ENCODE assay signal across 8 cellular contexts in genomic region chr9:127828262-127829031, GRCh38. TPM values are rescaled to one million over a fixed set of nuclear protein-coding genes. Genes with fewer than 3 reads are reported as not detected.
DNase-seq lines count a peak whose midpoint lies in the region; ATAC-seq, FAIRE-seq and TF ChIP-seq lines count a peak whose summit lies in the region.

No MANE protein-coding gene starts in this region.

- peak; percentile 68 to 79 for ATAC-seq in A549

- H3K36me3 Mint-ChIP-seq in mesothelial cell of epicardium, result no peaks in the 10 kb centered on the region

- TF ChIP-seq EP300 in A549 (IDR thresholded peaks at IDR 0.05), result no peak

- FAIRE-seq in A549 (lab: Jason Lieb, UNC), result no peak

- WGBS in A549 (ENCODE audit: missing lambda C conversion rate), result 27% methylated on average over 25 of the region's 34 CpGs
- WGBS in urinary bladder, result 8% methylated on average over 34 of the region's 34 CpGs

- H3K27me3 Mint-ChIP-seq in mesothelial cell of epicardium (ENCODE audit: low read depth), result peaks cover 9% of the 10 kb centered on the region

- peak overlapping the region; percentile 54 for H3K27ac Mint-ChIP-seq in mesothelial cell of epicardium

- peak overlapping the region; percentile 32 for H3K4me3 ChIP-seq in A549
- peak overlapping the region; percentile 40 for H3K4me3 ChIP-seq in epithelial cell of proximal tubule (ENCODE audit: low read depth, low read length)
- H3K4me3 ChIP-seq in urinary bladder (ENCODE audit: low read depth, low read length), result no peak overlapping the region

- H3K4me1 ChIP-seq in A549 (peaks cover 9% of the 10 kb centered on the region), urinary bladder (ENCODE audit: insufficient read depth) (no peaks in the 10 kb centered on the region)

- H3K4me1 Mint-ChIP-seq in mesothelial cell of epicardium, result peaks cover 26% of the 10 kb centered on the region

- DNase-seq in A549 (ENCODE audit: low read depth in 1 of 2, low spot score in 1 of 2), result peak; percentile 62 to 87
- DNase-seq in NCI-H1092 treated with DMSO at 0.1 percent for 48 hours (lab: John Stamatoyannopoulos, UW), result peak; percentile 56
- no peak for DNase-seq in epithelial cell of proximal tubule (ENCODE audit: low read depth)
- peak in 1 of 2 experiments; percentile 70 for DNase-seq in mesothelial cell of epicardium (ENCODE audit: low spot score in 2 of 2, unreplicated experiment in 2 of 2)
- no peak for DNase-seq in SKM-1 treated with dmso at 0.1 percent for 144 hours (lab: John Stamatoyannopoulos, UW; ENCODE audit: unreplicated experiment)
- DNase-seq in SIG-M5 treated with dmso at 0.1 percent for 504 hours (lab: John Stamatoyannopoulos, UW; ENCODE audit: unreplicated experiment), result no peak
- DNase-seq in SKM-1 (lab: John Stamatoyannopoulos, UW; ENCODE audit: unreplicated experiment), result no peak

- H3K4me2 ChIP-seq in A549, result peak overlapping the region; percentile 68

- peaks cover 3% of the 10 kb centered on the region for H3K36me3 ChIP-seq in urinary bladder (ENCODE audit: insufficient read depth)

- H3K9me3 Mint-ChIP-seq in mesothelial cell of epicardium, result no peaks in the 10 kb centered on the region

- POLR2A ChIA-PET in A549 (lab: Yijun Ruan, JAX), result no interaction called here

- peak overlapping the region; percentile 55 for H3K4me3 Mint-ChIP-seq in mesothelial cell of epicardium

- TF ChIP-seq CTCF in A549 (IDR thresholded peaks at IDR 0.05), result no peak
- no peak for TF ChIP-seq CTCF in epithelial cell of proximal tubule (conservative IDR thresholded peaks at IDR 0.05; ENCODE audit: low read depth, low read length)
- no peak for TF ChIP-seq CTCF in mesothelial cell of epicardium (IDR thresholded peaks at IDR 0.05; ENCODE audit: unreplicated experiment)

- no peak for TF ChIP-seq RAD21 in A549 (conservative IDR thresholded peaks at IDR 0.05 in 1 of 2, IDR thresholded peaks at IDR 0.05 in 1 of 2)

- CTCF ChIA-PET in A549 (lab: Yijun Ruan, JAX), result interaction anchor here (0.8 to 4.5 kb wide), 10 partner anchors 10 to 324 kb away, joined by 3 to 25 read pairs (median 5); partner anchors contain the start of gene TOR2A

- no peaks in the 10 kb centered on the region for H3K9me3 ChIP-seq in A549

- H3K27ac ChIP-seq in A549 (peak overlapping the region; percentile 66 to 77), urinary bladder (ENCODE audit: low read depth) (peak overlapping the region; percentile 80)

- peak; percentile 24; the same call in 1 of the 2 replicates for TF ChIP-seq POLR2A in A549 (IDR thresholded peaks at IDR 0.05; ENCODE audit: low read length)

TF ChIP-seq in A549, 52 proteins besides CTCF, POLR2A, EP300 and RAD21 (continues in another document):
- TF ChIP-seq HMGXB4 (CRISPR knock-in tag; IDR thresholded peaks at IDR 0.05; ENCODE audit: borderline replicate concordance) (no peak), PHF8 (IDR thresholded peaks at IDR 0.05; ENCODE audit: borderline replicate concordance, low read depth) (no peak), HOXB13 (CRISPR knock-in tag; IDR thresholded peaks at IDR 0.05; ENCODE audit: low read depth) (no peak), ESRRA (IDR thresholded peaks at IDR 0.05; ENCODE audit: borderline replicate concordance, low read length) (no peak), GATA3 (IDR thresholded peaks at IDR 0.05; ENCODE audit: borderline replicate concordance) (no peak), SREBF2 (IDR thresholded peaks at IDR 0.05) (no peak), CEBPB (IDR thresholded peaks at IDR 0.05) (no peak), JUN (IDR thresholded peaks at IDR 0.05) (no peak), REST (IDR thresholded peaks at IDR 0.05) (no peak), ZFP36 (IDR thresholded peaks at IDR 0.05; ENCODE audit: borderline replicate concordance, partially characterized antibody) (no peak)

RNA-seq across cellular contexts. Expression of gene FPGS, which starts 25.8 kb away (rescaled TPM):
- polyA plus RNA-seq in A549 (2011; rRNA removed), result 28.8 and 33.4 TPM in 2 replicates
- 58.4 and 73.6 TPM in 2 replicates for polyA plus RNA-seq in A549 (2012; cell fraction: cytosol; rRNA removed)
- polyA plus RNA-seq in A549 (2012; cell fraction: nucleus; rRNA removed), result 162 and 204 TPM in 2 replicates
- polyA plus RNA-seq in A549 (2017; fragmentation: RNase III; extraction: RNeasy Plus Mini Kit Qiagen cat#74134 plus additional on column Dnase treatment), result 48.5 to 54.3 TPM (median 48.5 TPM) in 3 replicates
- polyA minus RNA-seq in A549 (2011; rRNA and poly(A)+ RNA removed), result 49.9 and 61.5 TPM in 2 replicates
- total RNA-seq in epithelial cell of proximal tubule, result 104 and 132 TPM in 2 replicates
- 58.1 to 61.4 TPM (median 58.2 TPM) in 3 replicates for total RNA-seq in mesothelial cell of epicardium
- total RNA-seq in urinary bladder, result 18.6 TPM
- polyA plus RNA-seq in urinary bladder, result 57.7 TPM

RNA-seq across cellular contexts. Expression of gene ENG, which starts 26.0 kb away (rescaled TPM):
- polyA plus RNA-seq in A549 (2011; rRNA removed) (not detected in 2 replicates), A549 (2017; fragmentation: RNase III; extraction: RNeasy Plus Mini Kit Qiagen cat#74134 plus additional on column Dnase treatment) (0.03 to 0.15 TPM (median 0.08 TPM) in 3 replicates), urinary bladder (196 TPM)
- 0.01 and 0.05 TPM in 2 replicates for polyA plus RNA-seq in A549 (2012; cell fraction: cytosol; rRNA removed)
- 0.17 TPM in 1 of 2 replicates, not detected in the other for polyA plus RNA-seq in A549 (2012; cell fraction: nucleus; rRNA removed)
- polyA minus RNA-seq in A549 (2011; rRNA and poly(A)+ RNA removed), result not detected in 2 replicates
- total RNA-seq in epithelial cell of proximal tubule (5.0 and 10.6 TPM in 2 replicates), mesothelial cell of epicardium (7.3 to 8.5 TPM (median 8.1 TPM) in 3 replicates), urinary bladder (16.4 TPM)

RNA-seq across cellular contexts. Expression of gene CDK9, which starts 42.6 kb away (rescaled TPM):
- polyA plus RNA-seq in A549 (2011; rRNA removed) (45.7 and 46.7 TPM in 2 replicates), A549 (2017; fragmentation: RNase III; extraction: RNeasy Plus Mini Kit Qiagen cat#74134 plus additional on column Dnase treatment) (35.3 to 46.2 TPM (median 43.8 TPM) in 3 replicates), urinary bladder (66.2 TPM)
- polyA plus RNA-seq in A549 (2012; cell fraction: cytosol; rRNA removed), result 54.0 and 66.1 TPM in 2 replicates
- 121 and 140 TPM in 2 replicates for polyA plus RNA-seq in A549 (2012; cell fraction: nucleus; rRNA removed)
- polyA minus RNA-seq in A549 (2011; rRNA and poly(A)+ RNA removed), result 50.3 and 61.2 TPM in 2 replicates
- total RNA-seq in epithelial cell of proximal tubule (28.4 and 29.5 TPM in 2 replicates), mesothelial cell of epicardium (110 to 120 TPM (median 112 TPM) in 3 replicates), urinary bladder (30.1 TPM)

RNA-seq across cellular contexts. Expression of gene AK1, which starts 49.0 kb away (rescaled TPM):
- polyA plus RNA-seq in A549 (2011; rRNA removed) (30.0 and 33.6 TPM in 2 replicates), A549 (2017; fragmentation: RNase III; extraction: RNeasy Plus Mini Kit Qiagen cat#74134 plus additional on column Dnase treatment) (31.9 to 38.2 TPM (median 31.9 TPM) in 3 replicates), urinary bladder (57.2 TPM)
- polyA plus RNA-seq in A549 (2012; cell fraction: cytosol; rRNA removed), result 75.1 and 94.3 TPM in 2 replicates
- 47.3 and 77.3 TPM in 2 replicates for polyA plus RNA-seq in A549 (2012; cell fraction: nucleus; rRNA removed)
- 14.8 and 18.0 TPM in 2 replicates for polyA minus RNA-seq in A549 (2011; rRNA and poly(A)+ RNA removed)
- total RNA-seq in epithelial cell of proximal tubule (48.1 and 58.3 TPM in 2 replicates), mesothelial cell of epicardium (34.4 to 39.4 TPM (median 38.5 TPM) in 3 replicates), urinary bladder (27.3 TPM)

RNA-seq across cellular contexts. Expression of gene SH2D3C, which starts 50.0 kb away (rescaled TPM):
- polyA plus RNA-seq in A549 (2011; rRNA removed) (0.06 and 0.11 TPM in 2 replicates), A549 (2017; fragmentation: RNase III; extraction: RNeasy Plus Mini Kit Qiagen cat#74134 plus additional on column Dnase treatment) (0.04 to 0.08 TPM (median 0.06 TPM) in 3 replicates), urinary bladder (16.6 TPM)
- polyA plus RNA-seq in A549 (2012; cell fraction: cytosol; rRNA removed), result 0.04 and 0.12 TPM in 2 replicates
- polyA plus RNA-seq in A549 (2012; cell fraction: nucleus; rRNA removed), result 0.12 TPM in 1 of 2 replicates, not detected in the other
- polyA minus RNA-seq in A549 (2011; rRNA and poly(A)+ RNA removed), result 0.33 TPM in 1 of 2 replicates, not detected in the other
- total RNA-seq in epithelial cell of proximal tubule (not detected in 2 replicates), mesothelial cell of epicardium (3.4 to 3.9 TPM (median 3.7 TPM) in 3 replicates), urinary bladder (11.6 TPM)

Comparison
In these comparisons a context has a peak if more than half of its experiments do, and no peak if none do; other contexts are left out.
1. DNase-seq: peak in A549 (2 of 2) and NCI-H1092 treated with DMSO at 0.1 percent for 48 hours (single experiment); none in epithelial cell of proximal tubule (single experiment), SKM-1 treated with dmso at 0.1 percent for 144 hours (single experiment), SIG-M5 treated with dmso at 0.1 percent for 504 hours (single experiment) and SKM-1 (single experiment).